ENCODE assay signal across 9 cellular contexts in the genomic region with DNA sequence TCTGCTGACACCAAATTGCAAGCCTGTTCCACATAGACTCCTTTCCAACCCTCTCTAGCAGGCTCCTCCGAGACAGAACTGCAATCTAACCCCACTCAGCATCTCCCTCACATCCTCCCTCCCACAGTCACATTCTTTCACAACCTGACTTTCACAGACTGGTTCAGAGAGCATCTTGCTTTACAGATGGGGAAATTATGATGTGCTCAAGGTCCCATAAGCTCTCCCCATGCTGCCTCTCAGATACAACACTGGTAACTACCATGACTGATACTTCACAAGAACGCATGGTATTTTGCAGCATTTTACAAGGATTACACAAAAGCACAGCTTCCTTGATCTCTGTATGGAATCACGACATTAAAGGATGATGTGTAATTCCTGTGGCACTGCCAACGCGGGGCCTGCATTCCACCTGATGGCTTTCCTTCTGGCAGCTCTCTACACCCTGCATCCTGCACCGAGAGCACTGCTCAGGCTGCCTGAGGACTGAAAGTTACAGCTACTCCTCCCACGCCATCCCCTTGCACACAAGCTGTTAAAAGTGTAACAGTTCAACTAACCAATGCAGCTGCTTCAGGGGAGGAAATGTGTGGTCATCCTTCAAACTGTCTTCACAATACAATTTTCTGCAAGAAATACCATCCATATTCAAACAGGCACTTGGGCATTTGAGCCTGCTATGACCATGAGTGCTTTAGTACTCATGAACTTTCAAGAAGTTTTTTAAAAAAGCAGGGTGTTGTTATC. TPM values are rescaled to one million over a fixed set of nuclear protein-coding genes. Genes with fewer than 3 reads are reported as not detected.
DNase-seq lines count a peak whose midpoint lies in the region; ATAC-seq, FAIRE-seq and TF ChIP-seq lines count a peak whose summit lies in the region.
"Had no signal": no experiment of that assay in that cellular context is flagged by ENCODE, and none has a peak within 500 bp of the region (broad histone marks: within the 10 kb centered on the region; RNA-seq: fewer than 3 reads in every experiment).

No MANE protein-coding gene starts in this region.

- peak; percentile 66 for ATAC-seq in HG02973 (IDR thresholded peaks at IDR 0.05; ENCODE audit: unreplicated experiment)

- peaks cover 0 to 36% (median 7%) of the 10 kb centered on the region in 6 donors for H3K36me3 ChIP-seq in spleen
- peaks cover 4 to 10% of the 10 kb centered on the region in 2 donors for H3K36me3 ChIP-seq in kidney (ENCODE audit: control insufficient read depth in 1 of 2, insufficient read depth in 2 of 2, low read length in 2 of 2)

- H3K27ac ChIP-seq in spleen: peak overlapping the region; percentile 48 to 97 (median 75)
- peak overlapping the region in 1 of 2 donors; percentile 51 for H3K27ac ChIP-seq in kidney (ENCODE audit: low read depth in 2 of 2, low read length in 2 of 2)
- H3K27ac ChIP-seq: 22Rv1 had no signal

- 12 to 27% (median 21%) methylated on average over 7 of the region's 7 CpGs for WGBS in spleen, 5 donors

- DNase-seq in DMS 273 (lab: John Stamatoyannopoulos, UW; ENCODE audit: unreplicated experiment) (peak; percentile 57), DMS 273 treated with DMSO at 0.1 percent for 48 hours (lab: John Stamatoyannopoulos, UW) (no peak), SKM-1 treated with dmso at 0.1 percent for 144 hours (lab: John Stamatoyannopoulos, UW; ENCODE audit: unreplicated experiment) (peak; percentile 48), dermis blood vessel endothelial cell (peak; percentile 61), spleen (peak; percentile 85), middle frontal gyrus (ENCODE audit: extremely low spot score, low spot score) (no peak), kidney (no peak)

- no peaks in the 10 kb centered on the region for H3K27me3 ChIP-seq in spleen (replicated peaks in 1 of 7)

- peaks cover 77 to 100% (median 100%) of the 10 kb centered on the region in 6 donors for H3K4me1 ChIP-seq in spleen
- peaks cover 25 to 42% of the 10 kb centered on the region in 2 donors for H3K4me1 ChIP-seq in kidney (ENCODE audit: control insufficient read depth in 1 of 2, insufficient read depth in 1 of 2, low read depth in 1 of 2, low read length in 2 of 2)

- no peak overlapping the region for H3K9ac ChIP-seq in kidney (ENCODE audit: low read length in 2 of 2)

- TF ChIP-seq CTCF in spleen (IDR thresholded peaks at IDR 0.05 in 8 of 11, conservative IDR thresholded peaks at IDR 0.05 in 3 of 11) (no peak), kidney (IDR thresholded peaks at IDR 0.05; ENCODE audit: borderline replicate concordance, extremely low read depth, insufficient read depth) (no peak)

- peak overlapping the region in 1 of 8 donors; percentile 42 for H3K4me3 ChIP-seq in spleen
- peak overlapping the region in 1 of 2 donors; percentile 2 for H3K4me3 ChIP-seq in kidney (ENCODE audit: low read length in 2 of 2)

- intact Hi-C loops in spleen (cut with DNase I; ENCODE audit: low total_unique reads) (no loop called here), kidney (cut with DNase I) (no loop called here)

- H3K9me3 ChIP-seq in spleen (no peaks in the 10 kb centered on the region), kidney (ENCODE audit: control insufficient read depth in 1 of 2, low read length in 2 of 2) (no peaks in the 10 kb centered on the region)

- no peak for TF ChIP-seq POLR2A in spleen (IDR thresholded peaks at IDR 0.05)

- no peak for FAIRE-seq in kidney (lab: Jason Lieb, UNC)

RNA-seq across cellular contexts. Expression of a gene that starts 27.6 kb away (rescaled TPM):
- total RNA-seq in dermis blood vessel endothelial cell: 26.2 and 43.8 TPM in 2 replicates
- total RNA-seq in spleen: 100 to 1,000 TPM in 5 of 7 donors, 10 to 100 TPM in 2; 88.7 to 131 (median 106) TPM
- 10 to 100 TPM in 2 of 3 donors, 1 to 10 TPM in 1; 9.4 to 19.4 (median 10.0) TPM for polyA plus RNA-seq in spleen
- 41.6 TPM for total RNA-seq in kidney
- polyA plus RNA-seq in kidney (ENCODE audit: insufficient read depth, low read depth, low replicate concordance): 8.5 TPM

RNA-seq across cellular contexts. Expression of a gene that starts 42.5 kb away (rescaled TPM):
- not detected in 2 replicates for total RNA-seq in dermis blood vessel endothelial cell
- total RNA-seq in spleen: not detected
- not detected for polyA plus RNA-seq in spleen
- total RNA-seq in kidney: not detected
- polyA plus RNA-seq in kidney (ENCODE audit: insufficient read depth, low read depth, low replicate concordance): not detected

Comparison
In these comparisons a context has a peak if more than half of its experiments do, and no peak if none do; other contexts are left out.
1. DNase-seq: peak in DMS 273 (single experiment), SKM-1 treated with dmso at 0.1 percent for 144 hours (single experiment), dermis blood vessel endothelial cell (single experiment) and spleen (single experiment); none in DMS 273 treated with DMSO at 0.1 percent for 48 hours (single experiment), middle frontal gyrus (single experiment) and kidney (single experiment).